Comparison of ENCODE assay signal across 14 cellular contexts in the genomic region with DNA sequence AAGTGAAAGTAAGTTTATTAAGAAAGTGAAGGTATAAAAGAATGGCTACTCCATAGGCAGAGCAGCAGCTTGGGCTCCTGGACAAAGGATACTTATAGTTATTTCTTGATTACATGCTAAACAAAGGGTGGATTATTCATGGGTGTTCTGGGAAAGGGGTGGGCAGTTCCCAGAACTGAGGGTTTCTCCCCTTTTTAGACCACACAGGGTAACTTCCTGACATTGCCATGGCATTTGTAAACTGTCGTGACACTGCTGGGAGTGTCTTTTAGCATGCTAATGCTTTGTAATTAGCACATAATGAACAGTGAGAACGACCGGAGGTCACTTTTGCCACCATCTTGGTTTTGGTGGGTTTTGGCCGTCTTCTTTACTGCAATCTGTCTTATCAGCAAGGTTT.
DNase-seq lines count a peak whose midpoint lies in the region; ATAC-seq and TF ChIP-seq lines count a peak whose summit lies in the region.
"Had no signal": no experiment of that assay in that cellular context is flagged by ENCODE, and none has a peak within 500 bp of the region (broad histone marks: within the 10 kb centered on the region; RNA-seq: fewer than 3 reads in every experiment).

No MANE protein-coding gene starts in this region.

- no peak overlapping the region for H2BK5ac ChIP-seq in neuronal stem cell (ENCODE audit: low read length)

- H3K4ac ChIP-seq in neuronal stem cell (ENCODE audit: low read length) = no peak overlapping the region

- no peak overlapping the region for H3K14ac ChIP-seq in neuronal stem cell (ENCODE audit: low read length)

- H3K9me3 ChIP-seq in MG63 = no peaks in the 10 kb centered on the region; the same call in 1 of the 2 replicates
- peaks cover 0 to 24% of the 10 kb centered on the region in 2 donors for H3K9me3 ChIP-seq in neuronal stem cell (replicated peaks in 1 of 2; ENCODE audit: control insufficient read depth in 2 of 2, insufficient read depth in 1 of 2, low read depth in 1 of 2, low read length in 2 of 2)
- no peaks in the 10 kb centered on the region for H3K9me3 ChIP-seq in breast epithelium
- H3K9me3 ChIP-seq: A549 had no signal

- peak overlapping the region; percentile 9; the same call in 1 of the 2 replicates for H3K4me3 ChIP-seq in MG63
- H3K4me3 ChIP-seq in neuronal stem cell (ENCODE audit: low read length in 2 of 2) = no peak overlapping the region
- no peak overlapping the region for H3K4me3 ChIP-seq in breast epithelium
- H3K4me3 ChIP-seq: A549 had no signal

- H3K36me3 ChIP-seq in MG63 (no peaks in the 10 kb centered on the region), neuronal stem cell (replicated peaks in 1 of 2; ENCODE audit: control insufficient read depth in 2 of 2, insufficient read depth in 2 of 2, low read length in 2 of 2) (no peaks in the 10 kb centered on the region), breast epithelium (no peaks in the 10 kb centered on the region)

- no CpG with 5 or more reads among the region's 4 CpGs for WGBS in neuronal stem cell (ENCODE audit: extremely low coverage in 2 of 2, insufficient read length in 2 of 2, insufficient replicate concordance in 1 of 2), 2 donors

- no peak overlapping the region for H2BK12ac ChIP-seq in neuronal stem cell (ENCODE audit: low read length)

- TF ChIP-seq POLR2A in breast epithelium (IDR thresholded peaks at IDR 0.05) = no peak

- H2BK120ac ChIP-seq in neuronal stem cell (ENCODE audit: low read depth, low read length) = no peak overlapping the region

- no peak overlapping the region for H3K9ac ChIP-seq in neuronal stem cell (ENCODE audit: low read depth, low read length, poor library complexity)

- H3K27me3 ChIP-seq in MG63 (no peaks in the 10 kb centered on the region), neuronal stem cell (ENCODE audit: control insufficient read depth in 3 of 3, insufficient read depth in 3 of 3, low read depth in 1 of 3, low read length in 3 of 3) (no peaks in the 10 kb centered on the region), breast epithelium (no peaks in the 10 kb centered on the region)

- DNase-seq in MG63 (no peak), RPMI7951 (ENCODE audit: low read depth) (peak; percentile 58), neuronal stem cell (ENCODE audit: low spot score) (no peak), HUDEP-2 (lab: John Stamatoyannopoulos, UW; ENCODE audit: unreplicated experiment in 76 of 76) (no peak), breast epithelium (ENCODE audit: low spot score in 2 of 2) (no peak), NCI-H146 (lab: John Stamatoyannopoulos, UW) (no peak)
- DNase-seq: CD8-positive, alpha-beta T cell; COR-L47; DND-41; GF-D8; HCEC 1CT had no signal

- H4K91ac ChIP-seq in neuronal stem cell (ENCODE audit: low read depth, low read length, poor library complexity) = no peak overlapping the region

- H3K79me1 ChIP-seq in neuronal stem cell (ENCODE audit: low read depth, low read length) = no peaks in the 10 kb centered on the region

- H2BK15ac ChIP-seq in neuronal stem cell (ENCODE audit: low read length) = no peak overlapping the region

- H3K4me2 ChIP-seq in neuronal stem cell (ENCODE audit: insufficient read depth, low read length, poor library complexity, severe bottlenecking) = no peak overlapping the region
- H3K4me2 ChIP-seq: A549 had no signal

- no peak overlapping the region for H3K23ac ChIP-seq in neuronal stem cell (ENCODE audit: low read depth, low read length, poor library complexity)

- no peak overlapping the region for H3K18ac ChIP-seq in neuronal stem cell (ENCODE audit: low read length)

- intact Hi-C loops in breast epithelium (cut with DNase I; ENCODE audit: low total_unique reads) = no loop called here

- no peak overlapping the region for H4K8ac ChIP-seq in neuronal stem cell (ENCODE audit: low read depth, low read length)

- H2AFZ ChIP-seq in neuronal stem cell (ENCODE audit: low read length) = peak overlapping the region; percentile 37

- H3K4me1 ChIP-seq in neuronal stem cell (ENCODE audit: control insufficient read depth in 2 of 2, insufficient read depth in 1 of 2, low read depth in 1 of 2, low read length in 2 of 2) (no peaks in the 10 kb centered on the region), breast epithelium (no peaks in the 10 kb centered on the region)
- H3K4me1 ChIP-seq: A549 had no signal

- no peak overlapping the region for H3K27ac ChIP-seq in neuronal stem cell (replicated peaks; ENCODE audit: low read length)
- no peak overlapping the region for H3K27ac ChIP-seq in breast epithelium
- H3K27ac ChIP-seq: A549, HL-60 had no signal

- ATAC-seq in HG02938 (IDR thresholded peaks at IDR 0.05; ENCODE audit: unreplicated experiment) = no peak
- ATAC-seq: A549; CD8-positive, alpha-beta T cell had no signal

- TF ChIP-seq CTCF in breast epithelium (IDR thresholded peaks at IDR 0.05) = no peak

- H2AK5ac ChIP-seq in neuronal stem cell (ENCODE audit: low read depth, low read length) = no peak overlapping the region
